ENCODE assay signal across 25 cellular contexts in genomic region chr6:108235121-108235520, GRCh38.
"Had no signal": no experiment of that assay in that cellular context is flagged by ENCODE, and none has a peak within 500 bp of the region (broad histone marks: within the 10 kb centered on the region; RNA-seq: fewer than 3 reads in every experiment).

No MANE protein-coding gene starts in this region.

- H3K9ac ChIP-seq: neural progenitor cell had no signal

- H2AFZ ChIP-seq: neural progenitor cell had no signal

- H3K36me3 ChIP-seq: neural progenitor cell, prostate gland, thyroid gland, vagina had no signal

- H3K27ac Mint-ChIP-seq: naive thymus-derived CD4-positive, alpha-beta T cell; nephron; neural progenitor cell; stimulated activated effector memory CD8-positive, alpha-beta T cell treated with anti-CD3 and anti-CD28 coated beads, Interleukin-12 subunit alpha, Interleukin-12 subunit beta, amount 100 ng/mL, for 72 hours had no signal

- H3K4me3 Mint-ChIP-seq: naive thymus-derived CD4-positive, alpha-beta T cell; nephron; neural progenitor cell; stimulated activated effector memory CD8-positive, alpha-beta T cell treated with anti-CD3 and anti-CD28 coated beads, Interleukin-12 subunit alpha, Interleukin-12 subunit beta, amount 100 ng/mL, for 72 hours had no signal

- H3K4me2 ChIP-seq: neural progenitor cell had no signal

- H3K4me1 ChIP-seq: esophagus squamous epithelium, neural progenitor cell, prostate gland, sigmoid colon had no signal

- H3K27me3 ChIP-seq: esophagus squamous epithelium, heart right ventricle, neural progenitor cell, sigmoid colon, stomach, thyroid gland, vagina had no signal

- H3K9me3 Mint-ChIP-seq: naive thymus-derived CD4-positive, alpha-beta T cell; stimulated activated effector memory CD8-positive, alpha-beta T cell treated with anti-CD3 and anti-CD28 coated beads, Interleukin-12 subunit alpha, Interleukin-12 subunit beta, amount 100 ng/mL, for 72 hours had no signal

- H3K27me3 Mint-ChIP-seq: naive thymus-derived CD4-positive, alpha-beta T cell had no signal

- DNase-seq: dermis blood vessel endothelial cell; effector memory CD4-positive, alpha-beta T cell; esophagus squamous epithelium; foreskin melanocyte; glutamatergic neuron; heart right ventricle; hippocampal formation; mesendoderm; midbrain; naive thymus-derived CD4-positive, alpha-beta T cell; nucleus accumbens; right cardiac atrium; sigmoid colon; stimulated activated CD4-positive, alpha-beta T cell treated with anti-CD3 and anti-CD28 coated beads, Interleukin-2, amount 100 ng/mL, for 24 hours; stimulated activated CD4-positive, alpha-beta T cell treated with anti-CD3 and anti-CD28 coated beads, Interleukin-4, amount 100 ng/mL, for 24 hours; stimulated activated naive CD4-positive, alpha-beta T cell treated with Interleukin-2 at 50 U/mL for 16 hours; stomach; thyroid gland had no signal

- H3K4me3 ChIP-seq: coronary artery, esophagus squamous epithelium, heart right ventricle, neural progenitor cell, prostate gland, sigmoid colon, stomach, thyroid gland, vagina had no signal

- H3K4me1 Mint-ChIP-seq: nephron, neural progenitor cell had no signal

- FAIRE-seq: endothelial cell of umbilical vein had no signal

- H3K9me3 ChIP-seq: esophagus squamous epithelium, heart right ventricle, prostate gland, sigmoid colon, stomach, thyroid gland, vagina had no signal

- H3K27ac ChIP-seq: coronary artery, esophagus squamous epithelium, heart right ventricle, neural progenitor cell, prostate gland, sigmoid colon, stomach, thyroid gland, vagina had no signal
